In the genomic region with DNA sequence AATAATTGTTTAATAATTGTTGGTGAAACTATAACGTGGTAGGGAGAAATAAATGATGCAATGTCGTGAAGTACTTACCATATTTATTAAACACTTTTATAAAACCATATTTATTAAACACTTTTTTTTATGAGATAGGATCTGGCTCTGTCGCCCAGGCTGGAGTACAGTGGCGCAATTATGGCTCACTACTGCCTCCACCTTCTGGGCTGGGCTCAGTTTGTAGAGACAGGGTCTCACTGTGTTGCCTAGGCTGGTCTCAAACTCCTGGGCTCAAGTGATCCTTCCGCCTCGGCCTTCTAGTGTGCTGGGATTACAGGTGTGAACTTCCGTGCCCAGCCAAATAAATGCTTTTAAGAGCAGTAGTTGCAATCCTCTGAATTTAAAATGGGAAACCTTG, we compare ENCODE assay signal across 28 cellular contexts.
"Had no signal": no experiment of that assay in that cellular context is flagged by ENCODE, and none has a peak within 500 bp of the region (broad histone marks: within the 10 kb centered on the region; RNA-seq: fewer than 3 reads in every experiment).

No MANE protein-coding gene starts in this region.

- FAIRE-seq: endometrium, islet of Langerhans, keratinocyte had no signal

- H3K27ac ChIP-seq: colonic mucosa, epithelial cell of prostate, esophagus squamous epithelium, gastrocnemius medialis, heart right ventricle, left lung, lower lobe of right lung had no signal

- ATAC-seq: effector memory CD8-positive, alpha-beta T cell; esophagus mucosa; heart right ventricle; left cardiac atrium; left lung; left ventricle myocardium superior; lower lobe of right lung; mucosa of descending colon had no signal

- H3K9me3 ChIP-seq: colonic mucosa, esophagus squamous epithelium, gastrocnemius medialis, heart right ventricle, left lung, lower lobe of right lung, mucosa of descending colon had no signal

- H3K27me3 ChIP-seq: colonic mucosa, esophagus squamous epithelium, gastrocnemius medialis, heart right ventricle, left lung had no signal

- H3K27me3 Mint-ChIP-seq: dendritic cell treated with granulocyte-macrophage colony-stimulating factor and Interleukin-4, amounts not matched to agents 40 ng/mL and 50 ng/mL, for 4 days; effector memory CD8-positive, alpha-beta T cell; naive B cell had no signal

- H3K4me1 Mint-ChIP-seq: mesothelial cell of epicardium, naive B cell had no signal

- H3K4me3 ChIP-seq: colonic mucosa, esophagus squamous epithelium, gastrocnemius medialis, heart right ventricle, left lung, lower lobe of right lung, mucosa of descending colon had no signal

- H3K4me3 Mint-ChIP-seq: dendritic cell treated with granulocyte-macrophage colony-stimulating factor and Interleukin-4, amounts not matched to agents 40 ng/mL and 50 ng/mL, for 4 days; effector memory CD8-positive, alpha-beta T cell; endodermal cell; mesothelial cell of epicardium had no signal

- H3K4me1 ChIP-seq: colonic mucosa, esophagus squamous epithelium, gastrocnemius medialis, heart right ventricle, left lung, lower lobe of right lung had no signal

- H3K36me3 ChIP-seq: colonic mucosa had no signal

- H3K9me3 Mint-ChIP-seq: dendritic cell treated with granulocyte-macrophage colony-stimulating factor and Interleukin-4, amounts not matched to agents 40 ng/mL and 50 ng/mL, for 4 days; effector memory CD8-positive, alpha-beta T cell; endodermal cell; mesothelial cell of epicardium; naive B cell had no signal

- H3K27ac Mint-ChIP-seq: dendritic cell treated with granulocyte-macrophage colony-stimulating factor and Interleukin-4, amounts not matched to agents 40 ng/mL and 50 ng/mL, for 4 days; effector memory CD8-positive, alpha-beta T cell; endodermal cell; mesothelial cell of epicardium had no signal

- DNase-seq: colonic mucosa; cortex of kidney; effector CD8-positive, alpha-beta T cell; effector memory CD8-positive, alpha-beta T cell; endodermal cell; erythroblast; esophagus squamous epithelium; foreskin fibroblast; foreskin melanocyte; gastrocnemius medialis; glutamatergic neuron; head of caudate nucleus; heart right ventricle; hippocampal formation; left cardiac atrium; left lung; left ventricle myocardium superior; lower lobe of right lung; mesenchymal stem cell; mucosa of descending colon; naive B cell had no signal
